In genomic region chr18:1452821-1453220, GRCh38 we compare ENCODE assay signal across 27 cellular contexts.
"Had no signal": no experiment of that assay in that cellular context is flagged by ENCODE, and none has a peak within 500 bp of the region (broad histone marks: within the 10 kb centered on the region; RNA-seq: fewer than 3 reads in every experiment).

No MANE protein-coding gene starts in this region.

- H3K36me3 ChIP-seq: stomach, suprapubic skin, thoracic aorta, thyroid gland, tibial artery, tibial nerve, transverse colon, upper lobe of left lung, upper lobe of right lung, uterus, vagina had no signal

- DNase-seq: stimulated activated CD4-positive, alpha-beta T cell treated with anti-CD3 and anti-CD28 coated beads, Interleukin-2, amount 100 ng/mL, for 48 hours; stimulated activated CD4-positive, alpha-beta T cell treated with anti-CD3 and anti-CD28 coated beads, Interleukin-4, amount 100 ng/mL, for 1 hour; stimulated activated CD4-positive, alpha-beta T cell treated with anti-CD3 and anti-CD28 coated beads, Interleukin-4, amount 100 ng/mL, for 24 hours; stimulated activated CD4-positive, alpha-beta T cell treated with anti-CD3 and anti-CD28 coated beads, Interleukin-4, amount 100 ng/mL, for 4 hours; stimulated activated CD8-positive, alpha-beta memory T cell treated with anti-CD3 and anti-CD28 coated beads, Interleukin-4, amount 100 ng/mL, for 48 hours; stimulated activated naive B cell treated with anti-CD40 and anti-IgM and Interleukin-4, amounts not matched to agents 10 μg/mL and 1 μg/mL and 100 μg/mL, for 72 hours; stimulated activated naive CD4-positive, alpha-beta T cell; stimulated activated naive CD4-positive, alpha-beta T cell treated with Interleukin-2 at 50 U/mL for 16 hours; stimulated activated naive CD8-positive, alpha-beta T cell treated with anti-CD3 and anti-CD28 coated beads, Interleukin-15, amount 100 ng/mL, for 72 hours; stimulated activated naive CD8-positive, alpha-beta T cell treated with anti-CD3 and anti-CD28 coated beads, Interleukin-15, Interleukin-2, amounts not matched to agents 100 U/mL and 50 U/mL, for 24 hours; stomach; substantia nigra; testis; thyroid gland; tibial artery; transverse colon; trophoblast cell; upper lobe of left lung; upper lobe of right lung; uterus had no signal

- H3K27me3 ChIP-seq: stomach, suprapubic skin, testis, thyroid gland, tibial artery, tibial nerve, transverse colon, upper lobe of left lung, upper lobe of right lung, uterus, vagina had no signal

- ATAC-seq: stimulated activated effector memory CD8-positive, alpha-beta T cell treated with anti-CD3 and anti-CD28 coated beads, Interleukin-12 subunit alpha, Interleukin-12 subunit beta, amount 100 ng/mL, for 72 hours; stimulated activated memory B cell treated with anti-CD40 and anti-IgM and Interleukin-4, amounts not matched to agents 10 μg/mL and 1 μg/mL and 100 μg/mL, for 72 hours; stimulated activated naive B cell treated with anti-CD40 and anti-IgM and Interleukin-4, amounts not matched to agents 10 μg/mL and 1 μg/mL and 100 μg/mL, for 72 hours; stimulated activated naive CD8-positive, alpha-beta T cell treated with anti-CD3 and anti-CD28 coated beads, Interleukin-15, amount 100 ng/mL, for 72 hours; stimulated activated naive CD8-positive, alpha-beta T cell treated with anti-CD3 and anti-CD28 coated beads, Interleukin-15, Interleukin-2, amounts not matched to agents 100 U/mL and 50 U/mL, for 24 hours; upper lobe of right lung had no signal

- H3K9me3 ChIP-seq: testis, thoracic aorta, thyroid gland, tibial artery, upper lobe of left lung, upper lobe of right lung, uterus, vagina had no signal

- H3K4me1 ChIP-seq: stomach, suprapubic skin, testis, thyroid gland, tibial artery, tibial nerve, transverse colon, upper lobe of left lung, upper lobe of right lung, uterus, vagina had no signal

- H3K27ac ChIP-seq: stomach, suprapubic skin, testis, thoracic aorta, thyroid gland, tibial artery, tibial nerve, transverse colon, upper lobe of left lung, upper lobe of right lung, uterus, vagina had no signal

- FAIRE-seq: urothelium cell line had no signal

- H3K4me3 ChIP-seq: stomach, suprapubic skin, testis, thoracic aorta, thyroid gland, tibial artery, tibial nerve, transverse colon, upper lobe of left lung, upper lobe of right lung, uterus, vagina had no signal
